24 cellular contexts compared by ENCODE assay signal in genomic region chr10:14683246-14683645, GRCh38.
"Had no signal": no experiment of that assay in that cellular context is flagged by ENCODE, and none has a peak within 500 bp of the region (broad histone marks: within the 10 kb centered on the region; RNA-seq: fewer than 3 reads in every experiment).

No MANE protein-coding gene starts in this region.

- H3K4me3 ChIP-seq: colonic mucosa, mucosa of descending colon, psoas muscle, skin epidermis, suprapubic skin, vagina had no signal

- H3K27ac ChIP-seq: colonic mucosa, psoas muscle, suprapubic skin, vagina, WERI-Rb-1 had no signal

- H3K9me3 ChIP-seq: colonic mucosa, mucosa of descending colon, psoas muscle, suprapubic skin, vagina had no signal

- DNase-seq: activated CD4-positive, alpha-beta memory T cell treated with anti-CD3 and anti-CD28 coated beads for 36 hours; activated CD4-positive, alpha-beta T cell treated with anti-CD3 and anti-CD28 coated beads for 36 hours; activated naive CD8-positive, alpha-beta T cell treated with anti-CD3 and anti-CD28 coated beads for 36 hours; activated T-cell treated with anti-CD3 and anti-CD28 coated beads for 4 hours; amygdala; central memory CD4-positive, alpha-beta T cell; colonic mucosa; foreskin melanocyte; left ventricle myocardium superior; mesenchymal stem cell; mucosa of descending colon; naive B cell; psoas muscle; right cardiac atrium; stimulated activated CD4-positive, alpha-beta T cell treated with anti-CD3 and anti-CD28 coated beads, Interleukin-15, amount 100 ng/mL, for 24 hours; stimulated activated CD4-positive, alpha-beta T cell treated with anti-CD3 and anti-CD28 coated beads, Interleukin-2, amount 100 ng/mL, for 48 hours; SW 1271; T-helper 2 cell; trophoblast cell; WERI-Rb-1 had no signal

- H3K36me3 ChIP-seq: colonic mucosa, suprapubic skin, vagina, WERI-Rb-1 had no signal

- H3K4me1 ChIP-seq: colonic mucosa, psoas muscle, vagina had no signal

- ATAC-seq: activated CD4-positive, alpha-beta T cell treated with anti-CD3 and anti-CD28 coated beads for 36 hours; esophagus mucosa; left ventricle myocardium superior; mucosa of descending colon; psoas muscle; right cardiac atrium had no signal

- H3K27me3 ChIP-seq: colonic mucosa, suprapubic skin, vagina had no signal
